15 cellular contexts compared by ENCODE assay signal in the genomic region with DNA sequence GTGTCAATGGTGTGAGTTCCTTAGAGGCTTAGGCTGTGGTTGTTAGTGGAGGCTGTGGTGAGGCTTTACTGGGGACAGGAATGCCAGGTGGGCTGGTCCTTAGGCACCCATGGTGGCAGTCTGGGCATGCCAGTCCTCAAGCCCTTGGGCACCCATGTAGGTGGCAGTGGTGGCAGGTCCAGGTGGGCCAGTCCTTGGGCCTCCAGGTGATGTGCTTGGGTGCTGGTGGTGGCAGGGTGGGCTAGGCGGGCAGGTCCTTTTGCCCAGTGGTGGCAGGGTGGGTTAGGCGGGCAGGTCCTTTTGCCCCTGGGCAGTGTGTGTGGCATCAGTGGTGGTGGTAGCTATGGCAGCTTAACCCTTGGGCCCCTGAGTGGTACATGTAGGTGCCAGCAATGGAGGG.
DNase-seq lines count a peak whose midpoint lies in the region; ATAC-seq and TF ChIP-seq lines count a peak whose summit lies in the region.
"Had no signal": no experiment of that assay in that cellular context is flagged by ENCODE, and none has a peak within 500 bp of the region (broad histone marks: within the 10 kb centered on the region; RNA-seq: fewer than 3 reads in every experiment).

No MANE protein-coding gene starts in this region.

- no peaks in the 10 kb centered on the region for H3K36me3 Mint-ChIP-seq in stimulated activated memory B cell treated with anti-CD40 and anti-IgM and Interleukin-4, amounts not matched to agents 10 μg/mL and 1 μg/mL and 100 μg/mL, for 72 hours
- H3K36me3 Mint-ChIP-seq in activated T-helper 17 cell treated with anti-CD3 and anti-CD28 coated beads, Interleukin-2, amount 50 U/mL, for 72 hours (ENCODE audit: low read depth) = no peaks in the 10 kb centered on the region
- H3K36me3 Mint-ChIP-seq: CD4-positive, CD25-positive, alpha-beta regulatory T cell; CD8-positive, alpha-beta memory T cell had no signal

- DNase-seq in omental fat pad (ENCODE audit: low spot score) = no peak
- DNase-seq in COLO668 (lab: John Stamatoyannopoulos, UW; ENCODE audit: unreplicated experiment) = no peak
- no peak for DNase-seq in SK-N-DZ (ENCODE audit: low spot score)
- DNase-seq: ACHN; BE2C; Caco-2; CD4-positive, CD25-positive, alpha-beta regulatory T cell; CD8-positive, alpha-beta memory T cell; GM23248; HCEC 1CT had no signal

- no peak overlapping the region for H3K27ac ChIP-seq in gastroesophageal sphincter
- H3K27ac ChIP-seq: GM23248, HL-60 had no signal

- H3K4me3 ChIP-seq in gastroesophageal sphincter = no peak overlapping the region
- H3K4me3 ChIP-seq: GM23248 had no signal

- H3K27ac Mint-ChIP-seq in stimulated activated memory B cell treated with anti-CD40 and anti-IgM and Interleukin-4, amounts not matched to agents 10 μg/mL and 1 μg/mL and 100 μg/mL, for 72 hours = no peak overlapping the region
- H3K27ac Mint-ChIP-seq in activated T-helper 17 cell treated with anti-CD3 and anti-CD28 coated beads, Interleukin-2, amount 50 U/mL, for 72 hours = no peak overlapping the region
- H3K27ac Mint-ChIP-seq: CD8-positive, alpha-beta memory T cell had no signal

- ATAC-seq in gastroesophageal sphincter (peak; percentile 16), omental fat pad (ENCODE audit: low FRiP score) (peak; percentile 28), GM18907 (IDR thresholded peaks at IDR 0.05; ENCODE audit: unreplicated experiment) (no peak)
- ATAC-seq in stimulated activated memory B cell treated with anti-CD40 and anti-IgM and Interleukin-4, amounts not matched to agents 10 μg/mL and 1 μg/mL and 100 μg/mL, for 72 hours = peak; percentile 49
- no peak for ATAC-seq in activated T-helper 17 cell treated with anti-CD3 and anti-CD28 coated beads, Interleukin-2, amount 50 U/mL, for 72 hours (replicated peaks)

- H3K4me3 Mint-ChIP-seq in stimulated activated memory B cell treated with anti-CD40 and anti-IgM and Interleukin-4, amounts not matched to agents 10 μg/mL and 1 μg/mL and 100 μg/mL, for 72 hours = no peak overlapping the region
- no peak overlapping the region for H3K4me3 Mint-ChIP-seq in activated T-helper 17 cell treated with anti-CD3 and anti-CD28 coated beads, Interleukin-2, amount 50 U/mL, for 72 hours
- H3K4me3 Mint-ChIP-seq: CD4-positive, CD25-positive, alpha-beta regulatory T cell; CD8-positive, alpha-beta memory T cell had no signal

- no peak for TF ChIP-seq EP300 in gastroesophageal sphincter (IDR thresholded peaks at IDR 0.05)

- H3K27me3 Mint-ChIP-seq in stimulated activated memory B cell treated with anti-CD40 and anti-IgM and Interleukin-4, amounts not matched to agents 10 μg/mL and 1 μg/mL and 100 μg/mL, for 72 hours = no peaks in the 10 kb centered on the region
- no peaks in the 10 kb centered on the region for H3K27me3 Mint-ChIP-seq in activated T-helper 17 cell treated with anti-CD3 and anti-CD28 coated beads, Interleukin-2, amount 50 U/mL, for 72 hours
- H3K27me3 Mint-ChIP-seq: CD4-positive, CD25-positive, alpha-beta regulatory T cell; CD8-positive, alpha-beta memory T cell had no signal

- no peaks in the 10 kb centered on the region for H3K4me1 ChIP-seq in gastroesophageal sphincter
- H3K4me1 ChIP-seq: BE2C had no signal

- no peaks in the 10 kb centered on the region for H3K9me3 ChIP-seq in gastroesophageal sphincter
- H3K9me3 ChIP-seq: BE2C had no signal

- TF ChIP-seq POLR2A in gastroesophageal sphincter (IDR thresholded peaks at IDR 0.05) = no peak

- peaks cover 6% of the 10 kb centered on the region for H3K9me3 Mint-ChIP-seq in stimulated activated memory B cell treated with anti-CD40 and anti-IgM and Interleukin-4, amounts not matched to agents 10 μg/mL and 1 μg/mL and 100 μg/mL, for 72 hours
- peaks cover 20% of the 10 kb centered on the region for H3K9me3 Mint-ChIP-seq in activated T-helper 17 cell treated with anti-CD3 and anti-CD28 coated beads, Interleukin-2, amount 50 U/mL, for 72 hours

- no peaks in the 10 kb centered on the region for H3K4me1 Mint-ChIP-seq in stimulated activated memory B cell treated with anti-CD40 and anti-IgM and Interleukin-4, amounts not matched to agents 10 μg/mL and 1 μg/mL and 100 μg/mL, for 72 hours
- no peaks in the 10 kb centered on the region for H3K4me1 Mint-ChIP-seq in activated T-helper 17 cell treated with anti-CD3 and anti-CD28 coated beads, Interleukin-2, amount 50 U/mL, for 72 hours
- H3K4me1 Mint-ChIP-seq: CD4-positive, CD25-positive, alpha-beta regulatory T cell; CD8-positive, alpha-beta memory T cell had no signal

- no peaks in the 10 kb centered on the region for H3K27me3 ChIP-seq in gastroesophageal sphincter
- H3K27me3 ChIP-seq: BE2C had no signal

- TF ChIP-seq CTCF in gastroesophageal sphincter (IDR thresholded peaks at IDR 0.05) = no peak
- TF ChIP-seq CTCF in omental fat pad (IDR thresholded peaks at IDR 0.05) = no peak

- H3K36me3 ChIP-seq in gastroesophageal sphincter = no peaks in the 10 kb centered on the region
- H3K36me3 ChIP-seq: BE2C had no signal

- no CpG with 5 or more reads among the region's 2 CpGs for WGBS in gastroesophageal sphincter (ENCODE audit: low coverage in 1 of 2), 2 donors

Comparison
In these comparisons a context has a peak if more than half of its experiments do, and no peak if none do; other contexts are left out.
1. ATAC-seq: peak in gastroesophageal sphincter (single experiment), omental fat pad (single experiment) and stimulated activated memory B cell treated with anti-CD40 and anti-IgM and Interleukin-4, amounts not matched to agents 10 μg/mL and 1 μg/mL and 100 μg/mL, for 72 hours (single experiment); none in GM18907 (single experiment) and activated T-helper 17 cell treated with anti-CD3 and anti-CD28 coated beads, Interleukin-2, amount 50 U/mL, for 72 hours (single experiment).